In the genomic region with DNA sequence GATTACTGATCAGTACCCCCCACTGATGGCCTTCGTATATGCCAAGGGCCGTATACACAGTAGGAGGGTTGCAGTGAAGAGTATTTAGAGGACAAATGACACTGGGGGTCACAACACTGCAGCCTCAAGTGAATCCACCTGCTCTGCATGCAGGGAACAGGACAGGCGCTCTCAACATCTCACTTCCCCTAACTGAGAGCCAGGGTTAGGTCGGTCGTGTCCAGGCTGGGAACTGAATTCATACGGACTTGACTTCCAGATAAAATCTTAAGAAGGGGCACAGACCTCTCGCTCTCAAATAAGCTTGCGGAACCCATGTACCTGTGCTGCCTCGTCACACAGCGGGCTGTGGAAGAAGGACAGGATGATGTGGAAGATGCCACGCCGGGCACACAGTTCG, we compare ENCODE assay signal across 22 cellular contexts. TPM values are rescaled to one million over a fixed set of nuclear protein-coding genes. Genes with fewer than 3 reads are reported as not detected.
"Had no signal": no experiment of that assay in that cellular context is flagged by ENCODE, and none has a peak within 500 bp of the region (broad histone marks: within the 10 kb centered on the region; RNA-seq: fewer than 3 reads in every experiment).

No MANE protein-coding gene starts in this region.

- H3K9me3 ChIP-seq: MG63, SJSA1 had no signal

- H3K27ac ChIP-seq: SJSA1, SK-N-MC had no signal

- H3K4me3 ChIP-seq: MG63, SJSA1, SK-N-MC had no signal

- H3K27me3 ChIP-seq: MG63, SJSA1 had no signal

- FAIRE-seq: RCC 7860 had no signal

- DNase-seq: KBM-7, MG63, NCI-H1092 treated with DMSO at 0.1 percent for 48 hours, NCI-H1436, NCI-H187, NCI-H2029, NCI-H2081 treated with DMSO at 0.1 percent for 48 hours, NCI-H2171, NCI-H226, NCI-H446, NCI-H510A, NCI-H524 treated with DMSO at 0.1 percent for 48 hours, NCI-H69, NCI-H774, Right ventricle myocardium superior, RPMI8226, SIG-M5 had no signal

RNA-seq across cellular contexts. Expression of a gene that starts 22.8 kb away (rescaled TPM):
- total RNA-seq: HT-29, LHCN-M2, SJSA1 had no signal
